ENCODE assay signal across 19 cellular contexts in genomic region chr4:34182346-34182745, GRCh38.
DNase-seq lines count a peak whose midpoint lies in the region; ATAC-seq and TF ChIP-seq lines count a peak whose summit lies in the region.
"Had no signal": no experiment of that assay in that cellular context is flagged by ENCODE, and none has a peak within 500 bp of the region (broad histone marks: within the 10 kb centered on the region; RNA-seq: fewer than 3 reads in every experiment).

No MANE protein-coding gene starts in this region.

- no peaks in the 10 kb centered on the region for H3K36me3 ChIP-seq in smooth muscle cell (ENCODE audit: low read depth)
- H3K36me3 ChIP-seq: esophagus muscularis mucosa had no signal

- no peaks in the 10 kb centered on the region for H3K27me3 Mint-ChIP-seq in stimulated activated memory B cell treated with anti-CD40 and anti-IgM and Interleukin-4, amounts not matched to agents 10 μg/mL and 1 μg/mL and 100 μg/mL, for 72 hours
- H3K27me3 Mint-ChIP-seq: activated CD4-positive, alpha-beta T cell treated with anti-CD3 and anti-CD28 coated beads for 36 hours; activated naive CD4-positive, alpha-beta T cell treated with anti-CD3 and anti-CD28 coated beads, Interleukin-2, amount 10 ng/mL, durations not matched to agents 7 days and 5 days had no signal

- 30% methylated on average over 4 of the region's 4 CpGs for whole genome bisulfite sequencing in smooth muscle cell (ENCODE audit: low lambda C conversion rate)

- no peak overlapping the region for H3K27ac Mint-ChIP-seq in stimulated activated memory B cell treated with anti-CD40 and anti-IgM and Interleukin-4, amounts not matched to agents 10 μg/mL and 1 μg/mL and 100 μg/mL, for 72 hours
- H3K27ac Mint-ChIP-seq: activated CD4-positive, alpha-beta T cell treated with anti-CD3 and anti-CD28 coated beads for 36 hours; activated naive CD4-positive, alpha-beta T cell treated with anti-CD3 and anti-CD28 coated beads, Interleukin-2, amount 10 ng/mL, durations not matched to agents 7 days and 5 days; activated T-cell treated with anti-CD3 and anti-CD28 coated beads, Interleukin-2, amount 50 U/mL, for 72 hours had no signal

- peak; percentile 30 for DNase-seq in Right ventricle myocardium superior
- no peak for DNase-seq in left ventricle myocardium superior
- DNase-seq in amniotic epithelial cell (ENCODE audit: low read depth): peak; percentile 88
- peak; percentile 90 for DNase-seq in fibroblast of villous mesenchyme (ENCODE audit: low read depth)
- DNase-seq in smooth muscle cell (lab: John Stamatoyannopoulos, UW; ENCODE audit: unreplicated experiment): no peak
- no peak for DNase-seq in NCI-H2171 treated with DMSO at 0.1 percent for 48 hours (lab: John Stamatoyannopoulos, UW)
- DNase-seq: activated CD4-positive, alpha-beta T cell treated with anti-CD3 and anti-CD28 coated beads for 36 hours; activated naive CD4-positive, alpha-beta T cell treated with anti-CD3 and anti-CD28 coated beads, Interleukin-2, amount 10 ng/mL, durations not matched to agents 7 days and 5 days; activated T-cell treated with anti-CD3 and anti-CD28 coated beads, Interleukin-2, amount 50 U/mL, for 72 hours; aorta; C1 segment of cervical spinal cord; effector CD4-positive, alpha-beta T cell; KBM-7; NCI-H1092 treated with DMSO at 0.1 percent for 48 hours; NCI-H524 treated with DMSO at 0.1 percent for 48 hours; occipital lobe had no signal

- no peak overlapping the region for H3K4me3 ChIP-seq in fibroblast of villous mesenchyme (ENCODE audit: low read depth, low read length)
- no peak overlapping the region for H3K4me3 ChIP-seq in smooth muscle cell
- H3K4me3 ChIP-seq: esophagus muscularis mucosa had no signal

- TF ChIP-seq CTCF in fibroblast of villous mesenchyme (IDR thresholded peaks at IDR 0.05; ENCODE audit: insufficient read depth, low read depth, low read length) (no peak), smooth muscle cell (IDR thresholded peaks at IDR 0.05; ENCODE audit: borderline replicate concordance, insufficient read depth, poor library complexity, severe bottlenecking) (no peak)

- H4K20me1 ChIP-seq in smooth muscle cell (ENCODE audit: low read depth): no peaks in the 10 kb centered on the region

- no peaks in the 10 kb centered on the region for H3K4me1 Mint-ChIP-seq in stimulated activated memory B cell treated with anti-CD40 and anti-IgM and Interleukin-4, amounts not matched to agents 10 μg/mL and 1 μg/mL and 100 μg/mL, for 72 hours
- H3K4me1 Mint-ChIP-seq: activated CD4-positive, alpha-beta T cell treated with anti-CD3 and anti-CD28 coated beads for 36 hours; activated naive CD4-positive, alpha-beta T cell treated with anti-CD3 and anti-CD28 coated beads, Interleukin-2, amount 10 ng/mL, durations not matched to agents 7 days and 5 days had no signal

- H3K4me3 Mint-ChIP-seq in stimulated activated memory B cell treated with anti-CD40 and anti-IgM and Interleukin-4, amounts not matched to agents 10 μg/mL and 1 μg/mL and 100 μg/mL, for 72 hours: no peak overlapping the region
- H3K4me3 Mint-ChIP-seq: activated CD4-positive, alpha-beta T cell treated with anti-CD3 and anti-CD28 coated beads for 36 hours; activated naive CD4-positive, alpha-beta T cell treated with anti-CD3 and anti-CD28 coated beads, Interleukin-2, amount 10 ng/mL, durations not matched to agents 7 days and 5 days; activated T-cell treated with anti-CD3 and anti-CD28 coated beads, Interleukin-2, amount 50 U/mL, for 72 hours had no signal

- ATAC-seq in Right ventricle myocardium superior (ENCODE audit: poor library complexity) (no peak), left ventricle myocardium superior (no peak), GM19463 (IDR thresholded peaks at IDR 0.05; ENCODE audit: unreplicated experiment) (no peak)
- no peak for ATAC-seq in stimulated activated memory B cell treated with anti-CD40 and anti-IgM and Interleukin-4, amounts not matched to agents 10 μg/mL and 1 μg/mL and 100 μg/mL, for 72 hours
- ATAC-seq: activated CD4-positive, alpha-beta T cell treated with anti-CD3 and anti-CD28 coated beads for 36 hours; activated T-cell treated with anti-CD3 and anti-CD28 coated beads, Interleukin-2, amount 50 U/mL, for 72 hours had no signal

- peak overlapping the region; percentile 90 for H3K27ac ChIP-seq in smooth muscle cell (ENCODE audit: low read depth)
- H3K27ac ChIP-seq: esophagus muscularis mucosa had no signal

- H3K36me3 Mint-ChIP-seq in stimulated activated memory B cell treated with anti-CD40 and anti-IgM and Interleukin-4, amounts not matched to agents 10 μg/mL and 1 μg/mL and 100 μg/mL, for 72 hours: no peaks in the 10 kb centered on the region
- H3K36me3 Mint-ChIP-seq: activated naive CD4-positive, alpha-beta T cell treated with anti-CD3 and anti-CD28 coated beads, Interleukin-2, amount 10 ng/mL, durations not matched to agents 7 days and 5 days had no signal

- no peaks in the 10 kb centered on the region for H3K9me3 ChIP-seq in smooth muscle cell (replicated peaks; ENCODE audit: low read depth)
- H3K9me3 ChIP-seq: esophagus muscularis mucosa had no signal

- intact Hi-C loops in Right ventricle myocardium superior (cut with DNase I): no loop called here
- intact Hi-C loops in left ventricle myocardium superior (cut with micrococcal nuclease): no loop called here

- peak overlapping the region; percentile 59 for H3K9ac ChIP-seq in smooth muscle cell (ENCODE audit: low read depth)

- H3K27me3 ChIP-seq in smooth muscle cell (ENCODE audit: low read depth): no peaks in the 10 kb centered on the region
- H3K27me3 ChIP-seq: esophagus muscularis mucosa had no signal

- H2AFZ ChIP-seq in smooth muscle cell (ENCODE audit: low read depth): peak overlapping the region; percentile 64

- peaks cover 14% of the 10 kb centered on the region for H3K4me1 ChIP-seq in smooth muscle cell (ENCODE audit: low read depth)
- H3K4me1 ChIP-seq: esophagus muscularis mucosa had no signal

- H3F3A ChIP-seq in smooth muscle cell (ENCODE audit: low read depth): peaks cover 4% of the 10 kb centered on the region

- peaks cover 3% of the 10 kb centered on the region for H3K9me3 Mint-ChIP-seq in stimulated activated memory B cell treated with anti-CD40 and anti-IgM and Interleukin-4, amounts not matched to agents 10 μg/mL and 1 μg/mL and 100 μg/mL, for 72 hours

- peak overlapping the region; percentile 63 for H3K4me2 ChIP-seq in smooth muscle cell

- no peaks in the 10 kb centered on the region for H3K79me2 ChIP-seq in smooth muscle cell (ENCODE audit: low read depth)

Comparison
In these comparisons a context has a peak if more than half of its experiments do, and no peak if none do; other contexts are left out.
1. DNase-seq: peak in Right ventricle myocardium superior (single experiment), amniotic epithelial cell (single experiment) and fibroblast of villous mesenchyme (single experiment); none in left ventricle myocardium superior (single experiment), smooth muscle cell (single experiment) and NCI-H2171 treated with DMSO at 0.1 percent for 48 hours (single experiment).